In genomic region chr1:45490121-45490622, GRCh38 we compare ENCODE assay signal across 1 cellular context.
TF ChIP-seq lines count a peak whose summit lies in the region.

No MANE protein-coding gene starts in this region.

TF ChIP-seq in H1, 55 proteins besides CTCF, POLR2A, EP300 and RAD21:
- no peak for TF ChIP-seq RFX5 (IDR thresholded peaks at IDR 0.05; ENCODE audit: borderline replicate concordance, low read depth, low read length)
- TF ChIP-seq TAF7 (optimal IDR thresholded peaks at IDR 0.05; ENCODE audit: borderline replicate concordance, low read depth, low read length), result no peak
- no peak for TF ChIP-seq POU5F1 (IDR thresholded peaks at IDR 0.05; ENCODE audit: low read depth, low read length)
- TF ChIP-seq SAP30 (IDR thresholded peaks at IDR 0.05; ENCODE audit: insufficient read depth, insufficient replicate concordance, low read length), result peak; percentile 18
